ENCODE assay signal across 9 cellular contexts in the genomic region with DNA sequence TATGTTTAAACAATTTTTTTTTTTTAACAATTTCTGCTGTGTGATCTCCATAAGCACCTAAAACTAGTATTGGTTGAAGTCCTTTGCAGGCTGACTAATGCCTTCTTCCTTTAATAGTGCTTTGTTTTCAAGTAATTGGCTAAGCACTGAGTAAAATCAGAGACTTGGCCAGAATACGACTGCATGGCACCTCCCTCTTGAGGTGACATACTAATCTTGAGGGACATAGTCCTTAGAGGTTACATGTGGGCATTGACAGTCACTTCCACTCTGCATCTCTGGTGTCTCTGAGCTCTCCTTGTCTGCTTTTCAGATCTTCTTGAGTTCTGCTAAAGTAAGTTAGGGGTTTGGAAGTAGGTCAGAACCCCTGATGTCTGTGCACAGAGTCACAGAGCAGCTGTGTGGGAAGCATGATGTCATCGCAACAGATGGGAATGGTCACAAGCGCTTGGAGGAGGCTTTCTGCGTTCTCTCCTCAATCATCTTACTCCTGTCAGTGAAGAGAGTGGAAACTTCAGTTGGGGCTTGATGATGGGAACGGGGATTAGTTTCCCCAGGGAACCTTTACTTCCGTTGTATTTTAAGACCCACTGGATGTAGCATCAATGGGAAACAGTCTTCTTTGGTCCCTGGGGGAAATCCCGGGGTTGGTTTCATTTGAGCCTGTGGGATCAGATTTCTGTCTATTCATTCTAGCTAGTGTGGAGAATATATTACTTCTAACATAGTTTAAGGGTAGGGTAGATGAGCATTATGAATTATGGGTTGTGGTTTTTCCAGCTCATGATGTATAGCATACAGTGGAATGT.
DNase-seq lines count a peak whose midpoint lies in the region; TF ChIP-seq lines count a peak whose summit lies in the region.
"Had no signal": no experiment of that assay in that cellular context is flagged by ENCODE, and none has a peak within 500 bp of the region (broad histone marks: within the 10 kb centered on the region; RNA-seq: fewer than 3 reads in every experiment).

No MANE protein-coding gene starts in this region.

- peak overlapping the region in 1 of 2 experiments; percentile 49 for H3K4me3 ChIP-seq in mesenchymal stem cell (ENCODE audit: insufficient read depth in 1 of 2, low read depth in 1 of 2, low read length in 2 of 2)
- H3K4me3 ChIP-seq: spleen had no signal

- H3K9me3 ChIP-seq in mesenchymal stem cell (ENCODE audit: control insufficient read depth, low read length): no peaks in the 10 kb centered on the region
- H3K9me3 ChIP-seq: spleen had no signal

- CTCF ChIA-PET in GM10248 (lab: Yijun Ruan, JAX): interaction anchor here (0.8 to 2.1 kb wide), 5 partner anchors 8 to 194 kb away, joined by 3 to 7 read pairs (median 3); no protein-coding TSS in a partner anchor

- H3K27me3 ChIP-seq in mesenchymal stem cell (ENCODE audit: control insufficient read depth in 1 of 2, insufficient read depth in 1 of 2, low read length in 2 of 2): no peaks in the 10 kb centered on the region
- H3K27me3 ChIP-seq: spleen had no signal

- H3K9ac ChIP-seq in mesenchymal stem cell (ENCODE audit: low read length): peak overlapping the region; percentile 51

- no peak overlapping the region for H2BK15ac ChIP-seq in mesenchymal stem cell (ENCODE audit: low read depth, poor library complexity, severe bottlenecking)

- H3K18ac ChIP-seq in mesenchymal stem cell (ENCODE audit: low read depth in 1 of 2, low read length in 2 of 2): no peak overlapping the region

- no peak overlapping the region for H2BK5ac ChIP-seq in mesenchymal stem cell (ENCODE audit: low read depth, low read length, poor library complexity, severe bottlenecking)

- H3K27ac ChIP-seq in mesenchymal stem cell (ENCODE audit: low read length, poor library complexity, severe bottlenecking): no peak overlapping the region
- H3K27ac ChIP-seq: spleen had no signal

- POLR2A ChIA-PET in GM10248 (lab: Yijun Ruan, JAX): interaction anchor here (0.6 kb wide), 1 partner anchor 63 kb away, joined by 3 read pairs; no protein-coding TSS in a partner anchor

- no peak overlapping the region for H2AFZ ChIP-seq in mesenchymal stem cell (ENCODE audit: low read depth, low read length)

- H4K91ac ChIP-seq in mesenchymal stem cell (ENCODE audit: low read length): no peak overlapping the region

- no peak overlapping the region for H3K4ac ChIP-seq in mesenchymal stem cell (ENCODE audit: low read depth in 1 of 2, low read length in 2 of 2)

- no peak overlapping the region for H3K4me2 ChIP-seq in mesenchymal stem cell (ENCODE audit: low read length, poor library complexity, severe bottlenecking)

- no peak overlapping the region for H2BK120ac ChIP-seq in mesenchymal stem cell (ENCODE audit: low read depth, low read length)

- peaks cover 5 to 39% of the 10 kb centered on the region in 2 experiments for H3K36me3 ChIP-seq in mesenchymal stem cell (ENCODE audit: control insufficient read depth in 1 of 2, insufficient read depth in 2 of 2, low read depth in 1 of 2, low read length in 2 of 2)

- 65% methylated on average over 5 of the region's 7 CpGs for WGBS in mesenchymal stem cell

- H3K4me1 ChIP-seq in mesenchymal stem cell (ENCODE audit: control insufficient read depth, insufficient read depth, low read depth, low read length): peaks cover 1% of the 10 kb centered on the region

- peak; percentile 56 for DNase-seq in AG08395 (ENCODE audit: low spot score)
- DNase-seq in NCI-H1694 (lab: John Stamatoyannopoulos, UW): peak; percentile 11
- peak; percentile 50 for DNase-seq in brain pericyte (ENCODE audit: low read depth, low spot score)
- DNase-seq in mesenchymal stem cell: peak; percentile 58
- no peak for DNase-seq in GM10248 (ENCODE audit: extremely low spot score)
- no peak for DNase-seq in NCI-H146 treated with DMSO at 0.1 percent for 48 hours (lab: John Stamatoyannopoulos, UW; ENCODE audit: unreplicated experiment)
- no peak for DNase-seq in H4 (ENCODE audit: low spot score)
- DNase-seq in cortex of kidney (lab: John Stamatoyannopoulos, UW): no peak
- DNase-seq: spleen had no signal

- no peak for TF ChIP-seq CTCF in GM10248 (IDR thresholded peaks at IDR 0.05; ENCODE audit: control extremely low read depth, extremely low read depth, low read depth, missing control alignments)

- H3K14ac ChIP-seq in mesenchymal stem cell (ENCODE audit: low read length in 2 of 2): no peak overlapping the region

- no peak overlapping the region for H2BK12ac ChIP-seq in mesenchymal stem cell (ENCODE audit: low read length in 2 of 2)

- H2AK5ac ChIP-seq in mesenchymal stem cell (ENCODE audit: low read length, severe bottlenecking): no peak overlapping the region

- H4K8ac ChIP-seq in mesenchymal stem cell (ENCODE audit: low read length): no peak overlapping the region

- H3K79me1 ChIP-seq in mesenchymal stem cell (replicated peaks; ENCODE audit: low read length, poor library complexity, severe bottlenecking): no peaks in the 10 kb centered on the region

- no peak overlapping the region for H3K23ac ChIP-seq in mesenchymal stem cell (ENCODE audit: low read length in 2 of 2)

Comparison
In these comparisons a context has a peak if more than half of its experiments do, and no peak if none do; other contexts are left out.
1. DNase-seq: peak in AG08395 (single experiment), NCI-H1694 (single experiment), brain pericyte (single experiment) and mesenchymal stem cell (single experiment); none in GM10248 (single experiment), NCI-H146 treated with DMSO at 0.1 percent for 48 hours (single experiment), H4 (single experiment) and cortex of kidney (single experiment).